In the genomic region with DNA sequence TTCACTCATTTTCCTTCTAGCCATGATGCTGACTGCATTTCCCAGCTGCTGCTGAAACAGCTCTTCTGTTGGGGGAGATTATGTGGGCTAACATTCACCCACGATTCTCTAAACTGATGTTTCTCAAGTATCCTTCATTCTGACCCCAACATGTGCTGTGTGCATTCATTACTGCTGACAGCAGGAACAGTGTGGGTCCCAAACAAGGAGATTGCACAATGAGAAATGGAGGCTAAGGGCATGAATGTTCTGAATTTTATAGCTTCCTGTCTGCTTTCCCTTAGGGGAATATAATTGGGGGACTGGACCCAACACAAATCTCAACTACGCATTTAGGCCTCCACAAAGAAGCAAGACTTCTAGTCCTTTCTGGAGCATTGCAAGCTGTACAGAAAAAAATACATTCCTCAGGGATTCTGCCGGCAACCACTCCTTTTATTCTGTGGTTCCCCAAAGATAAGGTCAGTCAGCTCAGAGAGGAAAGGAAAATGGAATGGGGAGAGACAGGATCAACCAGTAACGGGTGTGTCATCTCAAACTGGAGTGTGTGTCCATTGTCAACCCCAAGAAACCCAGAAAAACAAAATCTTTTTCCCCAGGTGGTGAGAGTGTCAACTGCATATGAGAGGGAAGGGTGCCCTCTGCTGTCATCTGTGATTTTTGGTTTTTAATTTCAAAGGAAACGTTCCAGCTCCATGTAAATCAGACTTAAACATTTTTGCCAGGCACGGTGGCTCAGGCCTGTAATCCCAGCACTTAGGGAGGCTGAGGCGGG, we compare ENCODE assay signal across 8 cellular contexts.
DNase-seq lines count a peak whose midpoint lies in the region; ATAC-seq, FAIRE-seq and TF ChIP-seq lines count a peak whose summit lies in the region.

No MANE protein-coding gene starts in this region.

- no peak for FAIRE-seq in H54 (lab: Jason Lieb, UNC)

- peak; percentile 55 for ATAC-seq in GM21619 (IDR thresholded peaks at IDR 0.05; ENCODE audit: unreplicated experiment)

- DNase-seq in DMS 273 treated with DMSO at 0.1 percent for 48 hours (lab: John Stamatoyannopoulos, UW) (peak; percentile 63), NCI-H1417 (lab: John Stamatoyannopoulos, UW) (peak; percentile 17 to 91 (median 75)), T-helper 2 cell (peak in 3 of 5 experiments; percentile 2 to 64 (median 28)), left kidney (ENCODE audit: low read depth, low spot score) (peak; percentile 75), H54 (ENCODE audit: insufficient read length, low spot score) (no peak)
- DNase-seq in stimulated activated CD4-positive, alpha-beta T cell treated with anti-CD3 and anti-CD28 coated beads, Interleukin-4, amount 100 ng/mL, for 1 hour, result peak; percentile 1

- TF ChIP-seq POLR2A in H54 (IDR thresholded peaks at IDR 0.05; ENCODE audit: low read depth, low read length), result no peak

- H3K27ac ChIP-seq in cingulate gyrus (ENCODE audit: low read depth, low read length), result peak overlapping the region; percentile 2
